Comparison of ENCODE assay signal across 12 cellular contexts in the genomic region with DNA sequence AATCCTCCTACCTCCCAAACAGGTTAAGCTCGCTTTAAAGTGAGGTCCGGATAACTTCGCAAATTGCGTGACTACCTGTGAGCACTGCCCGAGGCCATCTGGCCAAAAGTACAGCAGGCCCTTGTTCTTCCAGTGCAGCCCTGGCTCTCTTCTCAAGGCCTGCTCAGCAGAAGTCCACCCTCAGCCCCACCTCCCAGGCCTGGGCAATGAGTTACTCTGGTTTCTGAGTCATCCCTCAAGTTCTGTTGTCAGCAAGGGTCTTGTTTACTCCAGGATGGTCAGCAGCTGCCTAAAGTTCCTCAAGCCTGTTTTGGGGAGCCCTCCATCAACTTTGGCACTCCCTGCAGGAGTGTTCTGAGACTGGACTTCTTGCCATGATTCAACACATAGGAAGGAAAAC.
DNase-seq lines count a peak whose midpoint lies in the region; ATAC-seq and TF ChIP-seq lines count a peak whose summit lies in the region.
"Had no signal": no experiment of that assay in that cellular context is flagged by ENCODE, and none has a peak within 500 bp of the region (broad histone marks: within the 10 kb centered on the region; RNA-seq: fewer than 3 reads in every experiment).

No MANE protein-coding gene starts in this region.

- DNase-seq in AG04450 (ENCODE audit: low read depth, low spot score) (peak; percentile 89), esophagus squamous epithelium (lab: John Stamatoyannopoulos, UW) (no peak)
- no peak for DNase-seq in activated CD4-positive, alpha-beta T cell treated with anti-CD3 and anti-CD28 coated beads for 48 hours
- DNase-seq: activated CD4-positive, alpha-beta memory T cell treated with anti-CD3 and anti-CD28 coated beads for 36 hours; CD4-positive, CD25-positive, alpha-beta regulatory T cell; NCI-H510A treated with DMSO at 0.1 percent for 48 hours had no signal

- intact Hi-C loops in esophagus squamous epithelium (cut with DNase I): no loop called here

- POLR2A ChIA-PET in AG04450 (lab: Yijun Ruan, JAX): interaction anchor here (0.7 to 1.4 kb wide), 4 partner anchors 27 to 266 kb away, joined by 3 to 8 read pairs (median 6); no protein-coding TSS in a partner anchor

- H3K36me3 ChIP-seq in esophagus squamous epithelium (peaks cover 0 to 75% (median 0%) of the 10 kb centered on the region in 3 donors), muscle layer of duodenum (ENCODE audit: control insufficient read depth in 1 of 2, insufficient read depth in 2 of 2, low read length in 2 of 2) (peaks cover 30 to 38% of the 10 kb centered on the region in 2 donors)

- peaks cover 0 to 51% (median 20%) of the 10 kb centered on the region in 3 donors for H3K4me1 ChIP-seq in esophagus squamous epithelium
- H3K4me1 ChIP-seq in muscle layer of duodenum (ENCODE audit: control insufficient read depth in 1 of 2, insufficient read depth in 2 of 2, low read length in 2 of 2): peaks cover 7 to 8% of the 10 kb centered on the region in 2 donors
- H3K4me1 ChIP-seq: parathyroid adenoma had no signal

- no peak for TF ChIP-seq POLR2A in esophagus squamous epithelium (IDR thresholded peaks at IDR 0.05)

- H3K27me3 ChIP-seq in AG04450 (ENCODE audit: control insufficient read depth, insufficient read depth, low read length) (no peaks in the 10 kb centered on the region), esophagus squamous epithelium (no peaks in the 10 kb centered on the region), muscle layer of duodenum (ENCODE audit: low read depth, low read length) (no peaks in the 10 kb centered on the region)

- no peak for TF ChIP-seq CTCF in AG04450 (IDR thresholded peaks at IDR 0.05; ENCODE audit: low read depth, low read length)
- TF ChIP-seq CTCF in esophagus squamous epithelium (IDR thresholded peaks at IDR 0.05): no peak

- no peaks in the 10 kb centered on the region for H3K9me3 ChIP-seq in AG04450 (ENCODE audit: control insufficient read depth, insufficient read depth, low read length)
- no peaks in the 10 kb centered on the region for H3K9me3 ChIP-seq in esophagus squamous epithelium
- no peaks in the 10 kb centered on the region for H3K9me3 ChIP-seq in muscle layer of duodenum (ENCODE audit: control insufficient read depth in 1 of 2, low read length in 2 of 2)

- ATAC-seq in HG02870 (IDR thresholded peaks at IDR 0.05; ENCODE audit: unreplicated experiment): no peak
- no peak for ATAC-seq in HG03135 (IDR thresholded peaks at IDR 0.05; ENCODE audit: unreplicated experiment)
- ATAC-seq in HG02571 (IDR thresholded peaks at IDR 0.05; ENCODE audit: unreplicated experiment): no peak

- CTCF ChIA-PET in AG04450 (lab: Charles Lee): interaction anchor here (0.7 to 2.9 kb wide), 7 partner anchors 49 to 275 kb away, joined by 3 to 10 read pairs (median 6); partner anchors contain the start of gene BCAR3

- H3K4me3 ChIP-seq in AG04450 (ENCODE audit: low read depth, low read length) (no peak overlapping the region), esophagus squamous epithelium (no peak overlapping the region), muscle layer of duodenum (ENCODE audit: low read depth in 1 of 2, low read length in 2 of 2) (no peak overlapping the region)

- H3K27ac ChIP-seq in AG04450 (ENCODE audit: low read depth, low read length) (peak overlapping the region; percentile 73), esophagus squamous epithelium (peak overlapping the region; percentile 54 to 79 (median 70)), muscle layer of duodenum (ENCODE audit: low read length) (peak overlapping the region; percentile 49)
- H3K27ac ChIP-seq: parathyroid adenoma had no signal

- 48% methylated on average over 5 of the region's 5 CpGs for WGBS in esophagus squamous epithelium, 2 donors

TF ChIP-seq in PFSK-1, 5 proteins besides CTCF, POLR2A, EP300 and RAD21:
- TF ChIP-seq POLR2AphosphoS5 (IDR thresholded peaks at IDR 0.05; ENCODE audit: low read depth, low read length) (no peak), TAF1 (IDR thresholded peaks at IDR 0.05; ENCODE audit: borderline replicate concordance, insufficient read depth, low read length) (no peak), SIN3A (IDR thresholded peaks at IDR 0.05; ENCODE audit: borderline replicate concordance, insufficient read depth, low read length) (no peak), FOXP2 (optimal IDR thresholded peaks at IDR 0.05; ENCODE audit: borderline replicate concordance, extremely low read depth, extremely low read length, insufficient read depth) (peak; percentile 89)
- TF ChIP-seq, protein P1, sequence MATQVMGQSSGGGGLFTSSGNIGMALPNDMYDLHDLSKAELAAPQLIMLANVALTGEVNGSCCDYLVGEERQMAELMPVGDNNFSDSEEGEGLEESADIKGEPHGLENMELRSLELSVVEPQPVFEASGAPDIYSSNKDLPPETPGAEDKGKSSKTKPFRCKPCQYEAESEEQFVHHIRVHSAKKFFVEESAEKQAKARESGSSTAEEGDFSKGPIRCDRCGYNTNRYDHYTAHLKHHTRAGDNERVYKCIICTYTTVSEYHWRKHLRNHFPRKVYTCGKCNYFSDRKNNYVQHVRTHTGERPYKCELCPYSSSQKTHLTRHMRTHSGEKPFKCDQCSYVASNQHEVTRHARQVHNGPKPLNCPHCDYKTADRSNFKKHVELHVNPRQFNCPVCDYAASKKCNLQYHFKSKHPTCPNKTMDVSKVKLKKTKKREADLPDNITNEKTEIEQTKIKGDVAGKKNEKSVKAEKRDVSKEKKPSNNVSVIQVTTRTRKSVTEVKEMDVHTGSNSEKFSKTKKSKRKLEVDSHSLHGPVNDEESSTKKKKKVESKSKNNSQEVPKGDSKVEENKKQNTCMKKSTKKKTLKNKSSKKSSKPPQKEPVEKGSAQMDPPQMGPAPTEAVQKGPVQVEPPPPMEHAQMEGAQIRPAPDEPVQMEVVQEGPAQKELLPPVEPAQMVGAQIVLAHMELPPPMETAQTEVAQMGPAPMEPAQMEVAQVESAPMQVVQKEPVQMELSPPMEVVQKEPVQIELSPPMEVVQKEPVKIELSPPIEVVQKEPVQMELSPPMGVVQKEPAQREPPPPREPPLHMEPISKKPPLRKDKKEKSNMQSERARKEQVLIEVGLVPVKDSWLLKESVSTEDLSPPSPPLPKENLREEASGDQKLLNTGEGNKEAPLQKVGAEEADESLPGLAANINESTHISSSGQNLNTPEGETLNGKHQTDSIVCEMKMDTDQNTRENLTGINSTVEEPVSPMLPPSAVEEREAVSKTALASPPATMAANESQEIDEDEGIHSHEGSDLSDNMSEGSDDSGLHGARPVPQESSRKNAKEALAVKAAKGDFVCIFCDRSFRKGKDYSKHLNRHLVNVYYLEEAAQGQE (IDR thresholded peaks at IDR 0.05; ENCODE audit: insufficient read depth in 1 of 2, low read depth in 2 of 2, low read length in 2 of 2): no peak
